In the genomic region with DNA sequence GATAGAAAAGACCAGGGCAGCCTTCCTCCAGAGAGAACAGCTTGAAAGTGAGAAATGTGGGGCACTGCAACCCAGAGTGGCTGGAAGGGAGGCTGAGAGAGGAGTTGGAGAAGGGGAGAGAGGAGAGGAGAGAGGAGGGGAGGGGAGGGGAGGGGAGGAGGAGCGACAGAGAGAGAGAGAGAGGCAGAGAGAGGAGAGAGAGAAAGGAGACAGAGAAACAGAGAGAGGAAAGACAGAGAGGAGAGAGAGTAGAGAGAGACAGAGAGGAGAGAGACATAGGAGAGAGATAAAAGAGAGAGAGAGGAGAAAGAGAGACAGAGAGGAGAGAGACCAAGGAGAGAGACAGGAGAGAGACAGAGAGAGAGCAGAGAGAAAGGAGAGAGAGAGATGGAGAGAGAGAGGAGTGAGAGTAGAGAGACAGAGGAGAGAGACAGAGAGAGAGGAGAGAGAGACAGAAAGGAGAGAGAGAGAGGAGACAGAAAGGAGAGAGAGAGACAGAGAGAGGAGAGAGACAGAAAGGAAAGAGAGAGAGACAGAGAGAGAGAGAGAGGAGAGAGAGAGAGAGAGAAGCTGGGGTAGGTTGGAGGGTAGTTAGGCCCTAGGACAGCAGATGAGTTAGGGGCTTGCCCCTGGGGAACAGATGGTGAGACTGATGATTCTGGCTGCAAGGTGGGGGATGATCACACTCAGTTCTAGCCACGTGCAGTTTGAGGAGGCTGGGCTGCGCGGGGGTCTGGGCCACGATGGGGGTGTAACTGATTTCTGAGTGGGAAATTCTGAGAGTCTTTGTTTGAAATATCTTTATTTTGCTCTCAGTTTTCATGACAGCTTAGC, we compare ENCODE assay signal across 13 cellular contexts. TPM values are rescaled to one million over a fixed set of nuclear protein-coding genes. Genes with fewer than 3 reads are reported as not detected.
DNase-seq lines count a peak whose midpoint lies in the region; ATAC-seq, FAIRE-seq and TF ChIP-seq lines count a peak whose summit lies in the region.
"Had no signal": no experiment of that assay in that cellular context is flagged by ENCODE, and none has a peak within 500 bp of the region (broad histone marks: within the 10 kb centered on the region; RNA-seq: fewer than 3 reads in every experiment).

No MANE protein-coding gene starts in this region.

- no peaks in the 10 kb centered on the region for H3K9me3 ChIP-seq in upper lobe of right lung

- peaks cover 7% of the 10 kb centered on the region for H3K4me1 Mint-ChIP-seq in activated T-helper 17 cell treated with anti-CD3 and anti-CD28 coated beads, Interleukin-2, amount 50 U/mL, for 72 hours
- peaks cover 8% of the 10 kb centered on the region for H3K4me1 Mint-ChIP-seq in memory B cell

- ATAC-seq in Right ventricle myocardium inferior (peak; percentile 14), left ventricle myocardium superior (no peak), memory B cell (ENCODE audit: low read depth) (no peak), upper lobe of right lung (no peak), HG03520 (IDR thresholded peaks at IDR 0.05; ENCODE audit: unreplicated experiment) (no peak), GM18517 (IDR thresholded peaks at IDR 0.05; ENCODE audit: unreplicated experiment) (no peak)
- ATAC-seq in activated T-helper 17 cell treated with anti-CD3 and anti-CD28 coated beads, Interleukin-2, amount 50 U/mL, for 72 hours (replicated peaks), result peak; percentile 32

- no peaks in the 10 kb centered on the region for H3K9me3 Mint-ChIP-seq in activated T-helper 17 cell treated with anti-CD3 and anti-CD28 coated beads, Interleukin-2, amount 50 U/mL, for 72 hours
- no peaks in the 10 kb centered on the region for H3K9me3 Mint-ChIP-seq in memory B cell

- H3K27ac ChIP-seq in upper lobe of right lung, result no peak overlapping the region

- no peaks in the 10 kb centered on the region for H3K4me1 ChIP-seq in upper lobe of right lung

- H3K36me3 Mint-ChIP-seq in activated T-helper 17 cell treated with anti-CD3 and anti-CD28 coated beads, Interleukin-2, amount 50 U/mL, for 72 hours (ENCODE audit: low read depth), result no peaks in the 10 kb centered on the region
- H3K36me3 Mint-ChIP-seq in memory B cell, result no peaks in the 10 kb centered on the region

- no peak for TF ChIP-seq CTCF in upper lobe of right lung (IDR thresholded peaks at IDR 0.05)

- H3K4me3 ChIP-seq in upper lobe of right lung, result no peak overlapping the region

- no peaks in the 10 kb centered on the region for H3K36me3 ChIP-seq in upper lobe of right lung

- DNase-seq in Right ventricle myocardium inferior (ENCODE audit: missing footprints) (no peak), left ventricle myocardium superior (no peak), memory B cell (ENCODE audit: low spot score in 2 of 2) (no peak), upper lobe of right lung (peak; percentile 28), urothelium cell line (ENCODE audit: low spot score) (no peak)
- DNase-seq: foreskin melanocyte, GF-D8, NCI-H446, nucleus accumbens, RPMI8226 had no signal

- FAIRE-seq in urothelium cell line (lab: Jason Lieb, UNC), result no peak

- no peaks in the 10 kb centered on the region for H3K27me3 ChIP-seq in upper lobe of right lung

- no peak overlapping the region for H3K4me3 Mint-ChIP-seq in activated T-helper 17 cell treated with anti-CD3 and anti-CD28 coated beads, Interleukin-2, amount 50 U/mL, for 72 hours
- no peak overlapping the region for H3K4me3 Mint-ChIP-seq in memory B cell

- intact Hi-C loops in Right ventricle myocardium inferior (cut with DNase I), result no loop called here
- intact Hi-C loops in left ventricle myocardium superior (cut with micrococcal nuclease), result no loop called here
- intact Hi-C loops in upper lobe of right lung (cut with DNase I), result loop anchor here (10.0 kb wide), 1 partner anchor 142 kb away; no protein-coding TSS in a partner anchor

- H3K27ac Mint-ChIP-seq in activated T-helper 17 cell treated with anti-CD3 and anti-CD28 coated beads, Interleukin-2, amount 50 U/mL, for 72 hours, result peak overlapping the region; percentile 19
- H3K27ac Mint-ChIP-seq in memory B cell, result peak overlapping the region; percentile 4

- H3K27me3 Mint-ChIP-seq in activated T-helper 17 cell treated with anti-CD3 and anti-CD28 coated beads, Interleukin-2, amount 50 U/mL, for 72 hours, result no peaks in the 10 kb centered on the region
- no peaks in the 10 kb centered on the region for H3K27me3 Mint-ChIP-seq in memory B cell

RNA-seq across cellular contexts. Expression of a gene that starts 8.5 kb away (rescaled TPM):
- total RNA-seq in Right ventricle myocardium inferior, result 55.6 TPM
- total RNA-seq in left ventricle myocardium superior, result 60.4 TPM
- total RNA-seq in activated T-helper 17 cell treated with anti-CD3 and anti-CD28 coated beads, Interleukin-2, amount 50 U/mL, for 72 hours, result 10 to 100 TPM; 80.4 to 86.8 TPM
- 74.4 TPM for total RNA-seq in upper lobe of right lung

RNA-seq across cellular contexts. Expression of a gene that starts 17.5 kb away (rescaled TPM):
- total RNA-seq in Right ventricle myocardium inferior, result 5,781 TPM
- 7,191 TPM for total RNA-seq in left ventricle myocardium superior
- total RNA-seq in activated T-helper 17 cell treated with anti-CD3 and anti-CD28 coated beads, Interleukin-2, amount 50 U/mL, for 72 hours, result over 10,000 TPM in 1 of 2 donors, 1,000 to 10,000 TPM in 1; 5,547 to 22,796 TPM
- total RNA-seq in upper lobe of right lung, result 11,917 TPM

RNA-seq across cellular contexts. Expression of a gene that starts 41.8 kb away (rescaled TPM):
- 72.3 TPM for total RNA-seq in Right ventricle myocardium inferior
- total RNA-seq in left ventricle myocardium superior, result 77.5 TPM
- total RNA-seq in activated T-helper 17 cell treated with anti-CD3 and anti-CD28 coated beads, Interleukin-2, amount 50 U/mL, for 72 hours, result 100 to 1,000 TPM in 1 of 2 donors, 10 to 100 TPM in 1; 54.3 to 124 TPM
- total RNA-seq in upper lobe of right lung, result 128 TPM

RNA-seq across cellular contexts. Expression of a gene that starts 53.9 kb away (rescaled TPM):
- total RNA-seq in Right ventricle myocardium inferior (23.3 TPM), left ventricle myocardium superior (25.0 TPM), upper lobe of right lung (24.0 TPM)
- total RNA-seq in activated T-helper 17 cell treated with anti-CD3 and anti-CD28 coated beads, Interleukin-2, amount 50 U/mL, for 72 hours, result 10 to 100 TPM; 30.3 to 49.4 TPM

RNA-seq across cellular contexts. Expression of a gene that starts 56.0 kb away (rescaled TPM):
- total RNA-seq in Right ventricle myocardium inferior, result 45.1 TPM
- total RNA-seq in left ventricle myocardium superior, result 39.3 TPM
- total RNA-seq in activated T-helper 17 cell treated with anti-CD3 and anti-CD28 coated beads, Interleukin-2, amount 50 U/mL, for 72 hours, result 10 to 100 TPM; 39.0 to 42.2 TPM
- total RNA-seq in upper lobe of right lung, result 44.1 TPM

Comparison
In these comparisons a context has a peak if more than half of its experiments do, and no peak if none do; other contexts are left out.
1. ATAC-seq: peak in Right ventricle myocardium inferior (single experiment) and activated T-helper 17 cell treated with anti-CD3 and anti-CD28 coated beads, Interleukin-2, amount 50 U/mL, for 72 hours (single experiment); none in left ventricle myocardium superior (single experiment), memory B cell (single experiment), upper lobe of right lung (single experiment), HG03520 (single experiment) and GM18517 (single experiment).